In the genomic region with DNA sequence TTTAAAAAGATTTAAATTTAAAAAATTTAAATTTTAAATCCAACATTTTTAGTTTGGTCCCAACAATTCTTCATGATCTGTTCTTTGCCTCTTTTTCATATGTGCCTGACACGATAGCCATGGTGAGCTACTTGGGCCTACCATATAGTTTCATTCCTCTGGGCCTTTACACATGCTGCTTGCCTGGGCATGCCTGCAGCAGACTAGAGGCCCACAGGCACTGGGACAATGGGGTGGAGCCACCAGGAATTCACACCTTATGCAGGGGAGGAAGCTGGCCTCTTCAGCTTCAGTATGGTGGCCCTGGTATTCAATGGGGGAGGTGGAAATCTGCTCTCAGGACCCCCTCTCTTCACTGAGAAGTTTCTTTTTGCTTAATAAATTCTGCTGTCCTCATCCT, we compare ENCODE assay signal across 1 cellular context.
TF ChIP-seq lines count a peak whose summit lies in the region.

No MANE protein-coding gene starts in this region.

TF ChIP-seq in IMR-90, 13 proteins besides CTCF, POLR2A, EP300 and RAD21:
- TF ChIP-seq MAFK (IDR thresholded peaks at IDR 0.05; ENCODE audit: low read depth, low read length) (no peak), MXI1 (IDR thresholded peaks at IDR 0.05; ENCODE audit: borderline replicate concordance, low read depth, low read length) (no peak), RCOR1 (IDR thresholded peaks at IDR 0.05; ENCODE audit: insufficient replicate concordance, low read length) (no peak), CHD1 (IDR thresholded peaks at IDR 0.05; ENCODE audit: low read depth, low read length) (no peak), MAZ (IDR thresholded peaks at IDR 0.05; ENCODE audit: borderline replicate concordance, low read depth, low read length) (no peak), RFX5 (IDR thresholded peaks at IDR 0.05; ENCODE audit: low read depth, low read length) (no peak), FOS (IDR thresholded peaks at IDR 0.05; ENCODE audit: low read depth, low read length) (no peak), BHLHE40 (IDR thresholded peaks at IDR 0.05; ENCODE audit: low read depth, low read length) (no peak), CEBPB (IDR thresholded peaks at IDR 0.05; ENCODE audit: low read depth, low read length) (no peak), SMC3 (IDR thresholded peaks at IDR 0.05; ENCODE audit: low read depth, low read length) (no peak), NFE2L2 (IDR thresholded peaks at IDR 0.05; ENCODE audit: low read depth, low read length) (no peak)
- TF ChIP-seq, protein P1, sequence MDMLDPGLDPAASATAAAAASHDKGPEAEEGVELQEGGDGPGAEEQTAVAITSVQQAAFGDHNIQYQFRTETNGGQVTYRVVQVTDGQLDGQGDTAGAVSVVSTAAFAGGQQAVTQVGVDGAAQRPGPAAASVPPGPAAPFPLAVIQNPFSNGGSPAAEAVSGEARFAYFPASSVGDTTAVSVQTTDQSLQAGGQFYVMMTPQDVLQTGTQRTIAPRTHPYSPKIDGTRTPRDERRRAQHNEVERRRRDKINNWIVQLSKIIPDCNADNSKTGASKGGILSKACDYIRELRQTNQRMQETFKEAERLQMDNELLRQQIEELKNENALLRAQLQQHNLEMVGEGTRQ (IDR thresholded peaks at IDR 0.05; ENCODE audit: low read depth, low read length) = no peak
- TF ChIP-seq, protein P2, sequence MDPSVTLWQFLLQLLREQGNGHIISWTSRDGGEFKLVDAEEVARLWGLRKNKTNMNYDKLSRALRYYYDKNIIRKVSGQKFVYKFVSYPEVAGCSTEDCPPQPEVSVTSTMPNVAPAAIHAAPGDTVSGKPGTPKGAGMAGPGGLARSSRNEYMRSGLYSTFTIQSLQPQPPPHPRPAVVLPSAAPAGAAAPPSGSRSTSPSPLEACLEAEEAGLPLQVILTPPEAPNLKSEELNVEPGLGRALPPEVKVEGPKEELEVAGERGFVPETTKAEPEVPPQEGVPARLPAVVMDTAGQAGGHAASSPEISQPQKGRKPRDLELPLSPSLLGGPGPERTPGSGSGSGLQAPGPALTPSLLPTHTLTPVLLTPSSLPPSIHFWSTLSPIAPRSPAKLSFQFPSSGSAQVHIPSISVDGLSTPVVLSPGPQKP (IDR thresholded peaks at IDR 0.05; ENCODE audit: borderline replicate concordance, low read depth, low read length) = no peak
